8 cellular contexts compared by ENCODE assay signal in genomic region chrX:66728818-66729271, GRCh38.
DNase-seq lines count a peak whose midpoint lies in the region; ATAC-seq and TF ChIP-seq lines count a peak whose summit lies in the region.

No MANE protein-coding gene starts in this region.

- H4K20me1 ChIP-seq in hepatocyte (ENCODE audit: insufficient read depth, poor library complexity, severe bottlenecking) = no peaks in the 10 kb centered on the region

- no peaks in the 10 kb centered on the region for H3K79me2 ChIP-seq in hepatocyte

- H3K27ac ChIP-seq in hepatocyte = peak overlapping the region; percentile 61

- peak overlapping the region; percentile 34 for H2AFZ ChIP-seq in hepatocyte

- H3K9me2 ChIP-seq in hepatocyte (replicated peaks; ENCODE audit: insufficient read depth) = no peaks in the 10 kb centered on the region

- H3K4me2 ChIP-seq in hepatocyte = no peak overlapping the region

- TF ChIP-seq CTCF in BE2C (IDR thresholded peaks at IDR 0.05; ENCODE audit: low read depth, low read length) = peak; percentile 45
- peak; percentile 71 for TF ChIP-seq CTCF in hepatocyte (IDR thresholded peaks at IDR 0.05; ENCODE audit: poor library complexity)

- H3K4me1 ChIP-seq in BE2C = no peaks in the 10 kb centered on the region
- H3K4me1 ChIP-seq in hepatocyte (ENCODE audit: insufficient read depth) = no peaks in the 10 kb centered on the region

- H3K36me3 ChIP-seq in BE2C (no peaks in the 10 kb centered on the region), hepatocyte (replicated peaks; ENCODE audit: insufficient read depth, low read depth) (no peaks in the 10 kb centered on the region)

- ATAC-seq in GM19035 (IDR thresholded peaks at IDR 0.05; ENCODE audit: unreplicated experiment) = peak; percentile 81
- peak; percentile 81 for ATAC-seq in SK-N-SH treated with all-trans-retinoic acid at 6 μM for 48 hours

- no peaks in the 10 kb centered on the region for H3K9me3 ChIP-seq in BE2C
- H3K9me3 ChIP-seq in hepatocyte (ENCODE audit: low read depth) = no peaks in the 10 kb centered on the region

- H3K4me3 ChIP-seq in BE2C (ENCODE audit: low read depth, low read length) (no peak overlapping the region), hepatocyte (no peak overlapping the region)

- 37% methylated on average over 21 of the region's 21 CpGs for WGBS in hepatocyte (ENCODE audit: low lambda C conversion rate, missing lambda C conversion rate)

- no peaks in the 10 kb centered on the region for H3K27me3 ChIP-seq in BE2C
- no peaks in the 10 kb centered on the region for H3K27me3 ChIP-seq in hepatocyte

- DNase-seq in BE2C = no peak
- peak; percentile 44 for DNase-seq in HK-2 (ENCODE audit: unreplicated experiment)
- peak in 52 of 56 donors; percentile 0 to 74 (median 30) for DNase-seq in amygdala (lab: John Stamatoyannopoulos, UW)
- peak; percentile 72 for DNase-seq in hepatocyte (ENCODE audit: low spot score)
- DNase-seq in retina = peak; percentile 87
- no peak for DNase-seq in SW480 (ENCODE audit: low spot score)

TF ChIP-seq in SK-N-SH treated with all-trans-retinoic acid at 6 μM for 48 hours, 23 proteins besides CTCF, POLR2A, EP300 and RAD21:
- TF ChIP-seq POU6F1 (CRISPR knock-in tag; IDR thresholded peaks at IDR 0.05; ENCODE audit: borderline replicate concordance, low read depth) (no peak), ZNF70 (CRISPR knock-in tag; IDR thresholded peaks at IDR 0.05) (no peak), TCF4 (CRISPR knock-in tag; IDR thresholded peaks at IDR 0.05; ENCODE audit: borderline replicate concordance) (no peak), PATZ1 (CRISPR knock-in tag; IDR thresholded peaks at IDR 0.05; ENCODE audit: borderline replicate concordance) (no peak), BACH2 (CRISPR knock-in tag; IDR thresholded peaks at IDR 0.05; ENCODE audit: borderline replicate concordance) (no peak)

Comparison
In these comparisons a context has a peak if more than half of its experiments do, and no peak if none do; other contexts are left out.
1. DNase-seq: peak in HK-2 (single experiment), amygdala (52 of 56), hepatocyte (single experiment) and retina (single experiment); none in BE2C (single experiment) and SW480 (single experiment).